Comparison of ENCODE assay signal across 3 cellular contexts in the genomic region with DNA sequence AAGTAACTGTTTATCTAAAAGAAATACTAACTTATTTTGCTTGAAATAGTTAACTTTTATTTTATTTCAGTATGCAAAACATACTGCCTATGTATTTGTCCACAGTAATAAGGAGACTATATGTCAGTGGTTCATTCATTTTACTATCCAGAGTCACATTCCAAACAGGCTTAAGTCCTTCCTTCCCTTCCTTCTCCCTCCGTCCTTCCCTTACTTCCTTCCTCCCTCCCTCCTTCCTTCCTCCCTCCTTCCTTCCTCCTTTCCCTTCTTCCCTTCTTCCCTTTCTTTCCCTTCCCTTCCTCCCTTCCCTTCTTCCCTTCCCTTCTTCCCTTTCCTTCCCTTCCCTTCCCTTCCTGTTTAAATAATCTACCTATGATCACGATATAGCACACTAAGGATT.
TF ChIP-seq lines count a peak whose summit lies in the region.

No MANE protein-coding gene starts in this region.

TF ChIP-seq in HepG2, 621 proteins besides CTCF, POLR2A, EP300 and RAD21:
- TF ChIP-seq PCBP2 (optimal IDR thresholded peaks at IDR 0.05; ENCODE audit: low read depth, low read length, poor library complexity, severe bottlenecking): peak; percentile 77
- no peak for TF ChIP-seq NCOA5 (CRISPR knock-in tag; IDR thresholded peaks at IDR 0.05)
- TF ChIP-seq ZNF547 (CRISPR knock-in tag; IDR thresholded peaks at IDR 0.05): no peak
- peak; percentile 87 for TF ChIP-seq HNRNPK (IDR thresholded peaks at IDR 0.05; ENCODE audit: low read depth, low read length, poor library complexity, severe bottlenecking)
- TF ChIP-seq ZNF263 (CRISPR knock-in tag; IDR thresholded peaks at IDR 0.05): no peak
- TF ChIP-seq PCBP1 (IDR thresholded peaks at IDR 0.05; ENCODE audit: borderline replicate concordance, low read depth, low read length): peak; percentile 89
- TF ChIP-seq RFXAP (CRISPR knock-in tag; IDR thresholded peaks at IDR 0.05; ENCODE audit: borderline replicate concordance): no peak
- no peak for TF ChIP-seq ZNF350 (CRISPR knock-in tag; IDR thresholded peaks at IDR 0.05; ENCODE audit: borderline replicate concordance, low read depth)

TF ChIP-seq in K562, 482 proteins besides CTCF, POLR2A, EP300 and RAD21:
- peak; percentile 39 for TF ChIP-seq PCBP2 (IDR thresholded peaks at IDR 0.05; ENCODE audit: low read depth, low read length, poor library complexity, severe bottlenecking)
- TF ChIP-seq ZNF780A (CRISPR knock-in tag; IDR thresholded peaks at IDR 0.05): no peak
- TF ChIP-seq PCBP1 (IDR thresholded peaks at IDR 0.05; ENCODE audit: low read depth, low read length, poor library complexity, severe bottlenecking): peak; percentile 38
TF ChIP-seq in K562: peak in this region for 2.

TF ChIP-seq in endothelial cell of umbilical vein, 7 proteins besides CTCF, POLR2A, EP300 and RAD21:
- no peak for TF ChIP-seq FOS (IDR thresholded peaks at IDR 0.05; ENCODE audit: borderline replicate concordance, insufficient read depth, low read length)
- no peak for TF ChIP-seq GATA2 (IDR thresholded peaks at IDR 0.05; ENCODE audit: insufficient read depth, insufficient read length, low read depth, low read length)
- TF ChIP-seq JUN (IDR thresholded peaks at IDR 0.05; ENCODE audit: borderline replicate concordance, insufficient read depth, insufficient read length, low read depth): no peak
